ENCODE assay signal across 10 cellular contexts in the genomic region with DNA sequence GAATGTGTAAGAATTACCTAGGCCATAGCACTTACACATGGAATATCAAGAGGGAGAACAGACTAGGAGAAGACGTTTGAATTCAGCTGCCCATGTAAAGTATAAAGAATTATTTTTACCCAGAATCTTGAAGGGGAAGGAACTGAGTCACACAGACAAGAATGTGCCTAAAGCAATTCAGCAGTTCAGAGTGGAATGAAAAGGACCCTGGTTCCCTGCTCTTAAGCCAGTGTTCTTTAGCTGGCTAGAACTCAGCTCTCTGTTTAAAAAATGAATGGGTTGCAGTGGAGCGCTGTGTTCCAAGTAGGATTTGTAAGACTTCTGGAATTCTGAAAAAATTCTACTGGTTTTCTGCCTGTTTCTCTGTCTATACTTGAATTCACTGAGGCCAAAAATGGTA.
DNase-seq lines count a peak whose midpoint lies in the region; ATAC-seq and TF ChIP-seq lines count a peak whose summit lies in the region.
"Had no signal": no experiment of that assay in that cellular context is flagged by ENCODE, and none has a peak within 500 bp of the region (broad histone marks: within the 10 kb centered on the region; RNA-seq: fewer than 3 reads in every experiment).

No MANE protein-coding gene starts in this region.

- H3K9me3 ChIP-seq in HUES6 (ENCODE audit: control insufficient read depth, insufficient read depth, low read depth, low read length) (no peaks in the 10 kb centered on the region), left lung (no peaks in the 10 kb centered on the region), upper lobe of left lung (no peaks in the 10 kb centered on the region)

- H3K27me3 ChIP-seq in HUES6 (ENCODE audit: control insufficient read depth, insufficient read depth, low read length) (no peaks in the 10 kb centered on the region), left lung (no peaks in the 10 kb centered on the region), upper lobe of left lung (no peaks in the 10 kb centered on the region)

- DNase-seq in caudate nucleus (lab: John Stamatoyannopoulos, UW) = peak in 6 of 61 donors; percentile 8 to 54 (median 19)
- DNase-seq in left lung = no peak
- DNase-seq in upper lobe of left lung = no peak
- DNase-seq: activated effector memory CD4-positive, alpha-beta T cell treated with Interleukin-2 at 50 U/mL for 16 hours; NCI-H1436 treated with DMSO at 0.1 percent for 48 hours; T-helper 17 cell had no signal

- TF ChIP-seq CTCF in left lung (IDR thresholded peaks at IDR 0.05) (no peak), upper lobe of left lung (IDR thresholded peaks at IDR 0.05) (no peak)

- H3K27ac ChIP-seq in HUES6 (ENCODE audit: low read depth, low read length) (0 out of 2 replicates have a peak overlapping the region, but pooled peaks have one; percentile 60), caudate nucleus (ENCODE audit: low read depth, low read length) (peak overlapping the region; percentile 63), left lung (peak overlapping the region; percentile 29 to 49), upper lobe of left lung (peak overlapping the region in 3 of 4 donors; percentile 2 to 30 (median 3))

- no peak for TF ChIP-seq POLR2A in upper lobe of left lung (IDR thresholded peaks at IDR 0.05)

- ATAC-seq in left lung = peak; percentile 94
- peak in 1 of 2 donors; percentile 86 for ATAC-seq in upper lobe of left lung (ENCODE audit: low FRiP score in 2 of 2)
- ATAC-seq in GM18517 (IDR thresholded peaks at IDR 0.05; ENCODE audit: unreplicated experiment) = no peak
- ATAC-seq in HG03571 (IDR thresholded peaks at IDR 0.05; ENCODE audit: unreplicated experiment) = no peak
- no peak for ATAC-seq in HG03175 (IDR thresholded peaks at IDR 0.05; ENCODE audit: unreplicated experiment)
- ATAC-seq: T-helper 17 cell had no signal

- H3K4me1 ChIP-seq in HUES6 (ENCODE audit: control insufficient read depth, insufficient read depth, low read length) = peaks cover 7% of the 10 kb centered on the region; the same call in 1 of the 2 replicates
- H3K4me1 ChIP-seq in left lung = peaks cover 7 to 25% of the 10 kb centered on the region in 2 donors
- H3K4me1 ChIP-seq in upper lobe of left lung = peaks cover 0 to 11% (median 4%) of the 10 kb centered on the region in 4 donors

- no peak overlapping the region for H3K9ac ChIP-seq in HUES6 (ENCODE audit: low read length)

- no peak for TF ChIP-seq EP300 in upper lobe of left lung (IDR thresholded peaks at IDR 0.05)

- H3K36me3 ChIP-seq in HUES6 (ENCODE audit: control insufficient read depth, insufficient read depth, low read length) = no peaks in the 10 kb centered on the region
- no peaks in the 10 kb centered on the region for H3K36me3 ChIP-seq in left lung
- no peaks in the 10 kb centered on the region for H3K36me3 ChIP-seq in upper lobe of left lung

- WGBS in upper lobe of left lung, 2 donors = 61 to 70% methylated on average over 2 of the region's 2 CpGs

- intact Hi-C loops in left lung (cut with DNase I) = no loop called here

- no peak overlapping the region for H3K4me3 ChIP-seq in HUES6 (ENCODE audit: low read depth, low read length)
- H3K4me3 ChIP-seq in left lung = no peak overlapping the region
- H3K4me3 ChIP-seq in upper lobe of left lung = no peak overlapping the region

Comparison
In these comparisons a context has a peak if more than half of its experiments do, and no peak if none do; other contexts are left out.
1. H3K27ac ChIP-seq: peak in every context shown above with its lines; median percentile 63 in caudate nucleus; 60 in HUES6; 39 in left lung; 3 in upper lobe of left lung.